ENCODE assay signal across 10 cellular contexts in the genomic region with DNA sequence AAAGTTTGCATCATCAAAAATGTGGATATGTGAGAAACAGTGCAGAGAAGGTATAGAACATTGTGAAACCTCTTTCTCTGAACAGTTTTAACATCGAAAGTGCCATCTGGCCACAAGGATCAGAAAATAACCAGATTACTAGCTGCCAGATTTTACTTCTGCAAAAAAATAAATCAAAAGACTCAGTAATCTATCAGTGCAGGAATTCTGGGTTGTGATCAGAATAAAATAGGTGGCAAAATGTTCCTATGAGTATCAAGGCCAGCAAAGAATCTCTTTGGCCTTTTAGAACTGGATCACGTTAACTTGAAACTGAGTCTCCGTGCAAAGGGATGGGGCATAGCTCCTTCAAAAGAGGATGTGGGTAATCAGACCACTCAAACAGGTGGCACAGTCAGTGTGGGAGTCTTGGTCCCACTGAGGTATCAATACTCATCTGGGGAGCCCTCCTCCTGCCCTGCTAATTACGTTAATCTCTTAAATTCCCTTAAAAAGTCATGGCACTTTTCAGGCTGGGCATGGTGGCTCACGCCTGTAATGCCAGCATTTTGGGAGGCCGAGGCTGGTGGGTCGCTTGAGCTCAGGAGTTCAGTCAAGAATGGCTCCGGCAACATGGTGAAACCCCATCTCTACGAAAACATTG. TPM values are rescaled to one million over a fixed set of nuclear protein-coding genes. Genes with fewer than 3 reads are reported as not detected.
DNase-seq lines count a peak whose midpoint lies in the region; ATAC-seq and TF ChIP-seq lines count a peak whose summit lies in the region.
"Had no signal": no experiment of that assay in that cellular context is flagged by ENCODE, and none has a peak within 500 bp of the region (broad histone marks: within the 10 kb centered on the region; RNA-seq: fewer than 3 reads in every experiment).

No MANE protein-coding gene starts in this region.

- no peak for TF ChIP-seq CTCF in MCF 10A (IDR thresholded peaks at IDR 0.05; ENCODE audit: unreplicated experiment)

- no peak overlapping the region for H3K4me3 ChIP-seq in HAP-1
- H3K4me3 ChIP-seq: upper lobe of left lung had no signal

- ATAC-seq in GM18511 (IDR thresholded peaks at IDR 0.05; ENCODE audit: unreplicated experiment): peak; percentile 96
- ATAC-seq in GM21390 (IDR thresholded peaks at IDR 0.05; ENCODE audit: unreplicated experiment): peak; percentile 93
- peak; percentile 84 for ATAC-seq in HG03139 (IDR thresholded peaks at IDR 0.05; ENCODE audit: unreplicated experiment)

- in situ Hi-C loops in HAP-1 (cut with MboI; ENCODE audit: low sequenced_read_pairs): no loop called here

- CTCF ChIA-PET in MCF 10A (lab: Yijun Ruan, JAX): interaction anchor here (0.6 to 0.7 kb wide), 2 partner anchors 27 to 1873 kb away, joined by 3 read pairs; no protein-coding TSS in a partner anchor

- no peak overlapping the region for H3K4me3 Mint-ChIP-seq in MCF 10A (ENCODE audit: unreplicated experiment)

- H3K27me3 Mint-ChIP-seq in MCF 10A (ENCODE audit: insufficient read depth, unreplicated experiment): no peaks in the 10 kb centered on the region

- POLR2A ChIA-PET in MCF 10A (lab: Yijun Ruan, JAX): no interaction called here

- H3K4me1 Mint-ChIP-seq in MCF 10A (ENCODE audit: insufficient read depth, unreplicated experiment): peaks cover 5% of the 10 kb centered on the region

- peaks cover 6% of the 10 kb centered on the region for H3K36me3 Mint-ChIP-seq in MCF 10A (ENCODE audit: insufficient read depth, unreplicated experiment)

- no TSS peak for BruUV-seq in MCF 10A (replicated peaks; lab: Mats Ljungman, UMichigan)

- no peaks in the 10 kb centered on the region for H3K27me3 ChIP-seq in HAP-1 (ENCODE audit: low read depth)
- H3K27me3 ChIP-seq: upper lobe of left lung had no signal

- no peaks in the 10 kb centered on the region for H3K9me3 ChIP-seq in HAP-1
- H3K9me3 ChIP-seq: upper lobe of left lung had no signal

- no peak overlapping the region for H3K27ac Mint-ChIP-seq in MCF 10A (ENCODE audit: low read depth, unreplicated experiment)

- H3K9me3 Mint-ChIP-seq in MCF 10A (ENCODE audit: unreplicated experiment): no peaks in the 10 kb centered on the region

- intact Hi-C loops in MCF 10A (cut with micrococcal nuclease): no loop called here

- peaks cover 6% of the 10 kb centered on the region; the same call in 1 of the 2 replicates for H3K4me1 ChIP-seq in HAP-1

- DNase-seq in RPMI8226 (peak; percentile 68), HT-29 (ENCODE audit: low spot score) (no peak), MCF 10A (ENCODE audit: unreplicated experiment) (no peak), HAP-1 (ENCODE audit: low spot score in 2 of 2) (no peak), globus pallidus (ENCODE audit: low spot score) (no peak)
- DNase-seq: NCI-H1092 treated with DMSO at 0.1 percent for 48 hours, upper lobe of left lung had no signal

- H3K36me3 ChIP-seq in HAP-1 (replicated peaks): no peaks in the 10 kb centered on the region
- H3K36me3 ChIP-seq: upper lobe of left lung had no signal

RNA-seq across cellular contexts. Expression of gene RBM47, which starts 26.7 kb away (rescaled TPM):
- 263 and 276 TPM in 2 replicates for total RNA-seq in HT-29 (2014; rRNA removed; shearing (Covaris generic))
- total RNA-seq in MCF 10A (2022): 1.8 and 2.0 TPM in 2 replicates

Comparison
In these comparisons a context has a peak if more than half of its experiments do, and no peak if none do; other contexts are left out.
1. RNA of gene RBM47, which starts 26.7 kb away (total RNA-seq): 263 to 276 TPM in HT-29; 1.8 to 2.0 TPM in MCF 10A; every median in the first group is over 10 times any median in the second.
2. Peak in every context shown above with its lines, with median percentiles within 50 percentile points of each other: ATAC-seq.